In genomic region chr19:35557539-35558399, GRCh38 we compare ENCODE assay signal across 8 cellular contexts. TPM values are rescaled to one million over a fixed set of nuclear protein-coding genes. Genes with fewer than 3 reads are reported as not detected.
DNase-seq lines count a peak whose midpoint lies in the region; ATAC-seq and TF ChIP-seq lines count a peak whose summit lies in the region.

No MANE protein-coding gene starts in this region.

- no peak overlapping the region for H2BK5ac ChIP-seq in trophoblast cell (ENCODE audit: low read depth, low read length, poor library complexity)

- WGBS in trophoblast cell (ENCODE audit: extremely low coverage, insufficient coverage, insufficient read length): no CpG with 5 or more reads among the region's 60 CpGs

- no peak overlapping the region for H2BK120ac ChIP-seq in trophoblast cell (ENCODE audit: insufficient read depth, low read length, poor library complexity)

- H3K79me1 ChIP-seq in trophoblast cell (ENCODE audit: low read length): no peaks in the 10 kb centered on the region

- H3K18ac ChIP-seq in trophoblast cell (ENCODE audit: low read length): no peak overlapping the region

- H3K4ac ChIP-seq in trophoblast cell (ENCODE audit: low read depth, low read length): no peak overlapping the region

- peak overlapping the region; percentile 31 to 50 for H3K4me3 ChIP-seq in foreskin fibroblast (ENCODE audit: low read depth in 1 of 2, low read length in 2 of 2)
- no peak overlapping the region for H3K4me3 ChIP-seq in trophoblast cell (ENCODE audit: low read depth, low read length)

- no peak for ATAC-seq in GM21786 (IDR thresholded peaks at IDR 0.05; ENCODE audit: unreplicated experiment)
- ATAC-seq in HG03175 (IDR thresholded peaks at IDR 0.05; ENCODE audit: unreplicated experiment): no peak

- H3K23ac ChIP-seq in trophoblast cell (ENCODE audit: low read length): no peak overlapping the region

- H4K91ac ChIP-seq in trophoblast cell (ENCODE audit: low read depth, low read length): no peak overlapping the region

- H3K27me3 ChIP-seq in trophoblast cell (ENCODE audit: insufficient read depth, low read length): peaks cover 13% of the 10 kb centered on the region

- no peaks in the 10 kb centered on the region for H3K79me2 ChIP-seq in trophoblast cell (ENCODE audit: control insufficient read depth, insufficient read depth, low read length, poor library complexity)

- TF ChIP-seq CTCF in foreskin fibroblast (IDR thresholded peaks at IDR 0.05; ENCODE audit: low read depth, low read length): no peak

- no peak overlapping the region for H4K12ac ChIP-seq in trophoblast cell (ENCODE audit: low read depth, low read length)

- no peak overlapping the region for H3K14ac ChIP-seq in trophoblast cell (ENCODE audit: low read length)

- H2BK12ac ChIP-seq in trophoblast cell (ENCODE audit: low read length): no peak overlapping the region

- peaks cover 10% of the 10 kb centered on the region for H3K9me3 ChIP-seq in trophoblast cell (ENCODE audit: insufficient read depth, low read depth, low read length)

- H2AFZ ChIP-seq in trophoblast cell (ENCODE audit: insufficient read depth, low read length, poor library complexity): no peak overlapping the region

- no peak overlapping the region for H3K9ac ChIP-seq in trophoblast cell (ENCODE audit: low read length)

- H3K4me2 ChIP-seq in trophoblast cell (ENCODE audit: low read length): peak overlapping the region; percentile 40

- DNase-seq in DMS114 treated with DMSO at 0.1 percent for 48 hours (lab: John Stamatoyannopoulos, UW; ENCODE audit: unreplicated experiment): peak; percentile 91
- peak; percentile 100 for DNase-seq in NCI-H2227 (lab: John Stamatoyannopoulos, UW; ENCODE audit: unreplicated experiment)
- DNase-seq in activated T-helper 1 cell treated with Interleukin-2 at 50 U/mL for 16 hours (ENCODE audit: low read depth): peak; percentile 23
- peak; percentile 56 to 82 for DNase-seq in foreskin fibroblast
- DNase-seq in trophoblast cell: peak in 1 of 2 donors; percentile 23
- no peak for DNase-seq in NCI-H1105 (lab: John Stamatoyannopoulos, UW)

- peaks cover 2 to 3% of the 10 kb centered on the region in 2 experiments for H3K4me1 ChIP-seq in trophoblast cell (ENCODE audit: control insufficient read depth in 1 of 2, insufficient read depth in 2 of 2, low read length in 2 of 2)

- no peak overlapping the region for H3K27ac ChIP-seq in trophoblast cell (ENCODE audit: low read depth, low read length)

- no peaks in the 10 kb centered on the region for H3K36me3 ChIP-seq in trophoblast cell (ENCODE audit: control insufficient read depth in 1 of 2, insufficient read depth in 2 of 2, low read length in 2 of 2)

- no peak overlapping the region for H2AK5ac ChIP-seq in trophoblast cell (ENCODE audit: low read length)

- H4K8ac ChIP-seq in trophoblast cell (ENCODE audit: low read depth, low read length): no peak overlapping the region

RNA-seq across cellular contexts. Expression of gene ATP4A, which starts 5.7 kb away (rescaled TPM):
- not detected in 2 replicates for polyA plus RNA-seq in trophoblast cell (2013)

RNA-seq across cellular contexts. Expression of gene TMEM147, which starts 12.3 kb away (rescaled TPM):
- 74.2 and 81.6 TPM in 2 replicates for polyA plus RNA-seq in trophoblast cell (2013)

RNA-seq across cellular contexts. Expression of gene GAPDHS, which starts 24.5 kb away (rescaled TPM):
- polyA plus RNA-seq in trophoblast cell (2013): not detected in 2 replicates

RNA-seq across cellular contexts. Expression of gene PMIS2, which starts 28.2 kb away (rescaled TPM):
- not detected in 2 replicates for polyA plus RNA-seq in trophoblast cell (2013)

RNA-seq across cellular contexts. Expression of gene SBSN, which starts 29.7 kb away (rescaled TPM):
- 7.9 TPM in 2 replicates for polyA plus RNA-seq in trophoblast cell (2013)
